Comparison of ENCODE assay signal across 1 cellular context in genomic region chr16:80986557-80986956, GRCh38.
TF ChIP-seq lines count a peak whose summit lies in the region.

No MANE protein-coding gene starts in this region.

TF ChIP-seq in GM23338, 12 proteins besides CTCF, POLR2A, EP300 and RAD21 (continued from another document):
- TF ChIP-seq ZNF462 (CRISPR knock-in tag; IDR thresholded peaks at IDR 0.05) (no peak), EZH2phosphoT487 (IDR thresholded peaks at IDR 0.05; ENCODE audit: unreplicated experiment) (no peak), ZNF114 (CRISPR knock-in tag; IDR thresholded peaks at IDR 0.05) (no peak), NANOG (IDR thresholded peaks at IDR 0.05; ENCODE audit: borderline replicate concordance) (no peak), STAT1 (IDR thresholded peaks at IDR 0.05; ENCODE audit: unreplicated experiment) (no peak), JUNB (IDR thresholded peaks at IDR 0.05; ENCODE audit: unreplicated experiment) (no peak)
- TF ChIP-seq, protein P1, sequence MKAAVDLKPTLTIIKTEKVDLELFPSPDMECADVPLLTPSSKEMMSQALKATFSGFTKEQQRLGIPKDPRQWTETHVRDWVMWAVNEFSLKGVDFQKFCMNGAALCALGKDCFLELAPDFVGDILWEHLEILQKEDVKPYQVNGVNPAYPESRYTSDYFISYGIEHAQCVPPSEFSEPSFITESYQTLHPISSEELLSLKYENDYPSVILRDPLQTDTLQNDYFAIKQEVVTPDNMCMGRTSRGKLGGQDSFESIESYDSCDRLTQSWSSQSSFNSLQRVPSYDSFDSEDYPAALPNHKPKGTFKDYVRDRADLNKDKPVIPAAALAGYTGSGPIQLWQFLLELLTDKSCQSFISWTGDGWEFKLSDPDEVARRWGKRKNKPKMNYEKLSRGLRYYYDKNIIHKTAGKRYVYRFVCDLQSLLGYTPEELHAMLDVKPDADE (IDR thresholded peaks at IDR 0.05) = no peak
- TF ChIP-seq, protein P2, sequence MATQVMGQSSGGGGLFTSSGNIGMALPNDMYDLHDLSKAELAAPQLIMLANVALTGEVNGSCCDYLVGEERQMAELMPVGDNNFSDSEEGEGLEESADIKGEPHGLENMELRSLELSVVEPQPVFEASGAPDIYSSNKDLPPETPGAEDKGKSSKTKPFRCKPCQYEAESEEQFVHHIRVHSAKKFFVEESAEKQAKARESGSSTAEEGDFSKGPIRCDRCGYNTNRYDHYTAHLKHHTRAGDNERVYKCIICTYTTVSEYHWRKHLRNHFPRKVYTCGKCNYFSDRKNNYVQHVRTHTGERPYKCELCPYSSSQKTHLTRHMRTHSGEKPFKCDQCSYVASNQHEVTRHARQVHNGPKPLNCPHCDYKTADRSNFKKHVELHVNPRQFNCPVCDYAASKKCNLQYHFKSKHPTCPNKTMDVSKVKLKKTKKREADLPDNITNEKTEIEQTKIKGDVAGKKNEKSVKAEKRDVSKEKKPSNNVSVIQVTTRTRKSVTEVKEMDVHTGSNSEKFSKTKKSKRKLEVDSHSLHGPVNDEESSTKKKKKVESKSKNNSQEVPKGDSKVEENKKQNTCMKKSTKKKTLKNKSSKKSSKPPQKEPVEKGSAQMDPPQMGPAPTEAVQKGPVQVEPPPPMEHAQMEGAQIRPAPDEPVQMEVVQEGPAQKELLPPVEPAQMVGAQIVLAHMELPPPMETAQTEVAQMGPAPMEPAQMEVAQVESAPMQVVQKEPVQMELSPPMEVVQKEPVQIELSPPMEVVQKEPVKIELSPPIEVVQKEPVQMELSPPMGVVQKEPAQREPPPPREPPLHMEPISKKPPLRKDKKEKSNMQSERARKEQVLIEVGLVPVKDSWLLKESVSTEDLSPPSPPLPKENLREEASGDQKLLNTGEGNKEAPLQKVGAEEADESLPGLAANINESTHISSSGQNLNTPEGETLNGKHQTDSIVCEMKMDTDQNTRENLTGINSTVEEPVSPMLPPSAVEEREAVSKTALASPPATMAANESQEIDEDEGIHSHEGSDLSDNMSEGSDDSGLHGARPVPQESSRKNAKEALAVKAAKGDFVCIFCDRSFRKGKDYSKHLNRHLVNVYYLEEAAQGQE (IDR thresholded peaks at IDR 0.05; ENCODE audit: unreplicated experiment) = no peak
